10 cellular contexts compared by ENCODE assay signal in the genomic region with DNA sequence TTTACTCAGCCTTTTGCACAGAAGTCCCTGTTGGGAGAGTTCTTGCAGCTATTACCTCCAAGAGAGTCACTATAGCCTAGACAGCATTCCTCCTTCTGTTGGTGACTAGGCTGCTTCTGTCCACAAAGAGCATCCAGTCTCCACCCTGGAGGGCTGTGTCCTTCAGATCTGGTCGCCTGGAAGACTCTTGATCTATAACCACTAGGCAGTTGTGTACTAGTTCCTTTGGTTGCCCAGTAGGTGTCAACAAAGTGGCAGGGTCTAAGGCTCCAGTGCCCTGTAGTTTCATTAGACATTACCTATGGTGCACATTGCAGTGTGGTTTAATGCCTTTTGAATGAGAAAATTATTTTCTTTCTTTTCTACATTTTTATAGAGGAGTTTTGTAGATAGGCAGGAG. TPM values are rescaled to one million over a fixed set of nuclear protein-coding genes. Genes with fewer than 3 reads are reported as not detected.
A peak's percentile ranks its signal among the peaks of the same experiment; 100 is the strongest.
DNase-seq lines count a peak whose midpoint lies in the region; TF ChIP-seq lines count a peak whose summit lies in the region.
"Had no signal": no experiment of that assay in that cellular context is flagged by ENCODE, and none has a peak within 500 bp of the region (broad histone marks: within the 10 kb centered on the region; RNA-seq: fewer than 3 reads in every experiment).

No MANE protein-coding gene starts in this region.

- H3K4me3 Mint-ChIP-seq in neural progenitor cell: no peak overlapping the region
- H3K4me3 Mint-ChIP-seq: naive thymus-derived CD8-positive, alpha-beta T cell had no signal

- no peak overlapping the region for H2AFZ ChIP-seq in neural progenitor cell (replicated peaks)

- H3K4me1 ChIP-seq in neural progenitor cell: no peaks in the 10 kb centered on the region

- H3K4me1 Mint-ChIP-seq in neural progenitor cell: no peaks in the 10 kb centered on the region
- H3K4me1 Mint-ChIP-seq: naive thymus-derived CD8-positive, alpha-beta T cell had no signal

- H3K9ac ChIP-seq in neural progenitor cell: no peak overlapping the region

- H3K4me3 ChIP-seq in cardiac fibroblast (replicated peaks in 1 of 2; ENCODE audit: low read depth in 2 of 2, low read length in 2 of 2) (no peak overlapping the region), neural progenitor cell (no peak overlapping the region)

- no peaks in the 10 kb centered on the region for H3K36me3 Mint-ChIP-seq in neural progenitor cell
- H3K36me3 Mint-ChIP-seq: naive thymus-derived CD8-positive, alpha-beta T cell had no signal

- H3K36me3 ChIP-seq in neural progenitor cell: no peaks in the 10 kb centered on the region

- H3K27me3 ChIP-seq in neural progenitor cell: no peaks in the 10 kb centered on the region

- DNase-seq in DMS 273 (lab: John Stamatoyannopoulos, UW; ENCODE audit: unreplicated experiment) (peak; percentile 5), DMS 273 treated with DMSO at 0.1 percent for 48 hours (lab: John Stamatoyannopoulos, UW) (no peak), M059J (ENCODE audit: low read depth) (peak; percentile 13), cardiac fibroblast (ENCODE audit: low read depth in 2 of 2) (peak; percentile 43 to 49), neural progenitor cell (ENCODE audit: low spot score) (peak; percentile 8), head of caudate nucleus (no peak), NCI-H2171 treated with DMSO at 0.1 percent for 48 hours (lab: John Stamatoyannopoulos, UW) (no peak), mesenteric fat pad (ENCODE audit: low spot score) (no peak)
- DNase-seq: activated CD4-positive, alpha-beta T cell treated with anti-CD3 and anti-CD28 coated beads, Interleukin-2, amount 50 U/mL, for 4 hours; naive thymus-derived CD8-positive, alpha-beta T cell had no signal

- H3F3A ChIP-seq in neural progenitor cell (ENCODE audit: low read depth): no peaks in the 10 kb centered on the region

- H4K20me1 ChIP-seq in neural progenitor cell (ENCODE audit: low read depth): no peaks in the 10 kb centered on the region

- H3K79me2 ChIP-seq in neural progenitor cell (ENCODE audit: low read depth): no peaks in the 10 kb centered on the region

- H3K27ac ChIP-seq in neural progenitor cell: no peak overlapping the region

- H3K9me3 ChIP-seq in neural progenitor cell (ENCODE audit: low read depth): no peaks in the 10 kb centered on the region

- no peaks in the 10 kb centered on the region for H3K9me3 Mint-ChIP-seq in neural progenitor cell
- H3K9me3 Mint-ChIP-seq: naive thymus-derived CD8-positive, alpha-beta T cell had no signal

- TF ChIP-seq CTCF in cardiac fibroblast (IDR thresholded peaks at IDR 0.05; ENCODE audit: low read depth, low read length) (peak; percentile 34), neural progenitor cell (IDR thresholded peaks at IDR 0.05) (peak; percentile 15)

- intact Hi-C loops in head of caudate nucleus (cut with DNase I): no loop called here

- no peaks in the 10 kb centered on the region for H3K27me3 Mint-ChIP-seq in neural progenitor cell (ENCODE audit: insufficient read depth, low read depth)

- no peak overlapping the region for H3K4me2 ChIP-seq in neural progenitor cell

- no peak overlapping the region for H3K27ac Mint-ChIP-seq in neural progenitor cell

RNA-seq across cellular contexts. Expression of a gene that starts 11.3 kb away (rescaled TPM):
- total RNA-seq in M059J (2014; rRNA removed; shearing (Covaris generic)): 0.49 and 0.86 TPM in 2 replicates
- 1.8 and 4.7 TPM in 2 replicates for total RNA-seq in neural progenitor cell (ENCODE audit: low replicate concordance)
- 767 TPM for total RNA-seq in mesenteric fat pad
- total RNA-seq: naive thymus-derived CD8-positive, alpha-beta T cell had no signal

RNA-seq across cellular contexts. Expression of a gene that starts 51.7 kb away (rescaled TPM):
- total RNA-seq in M059J (2014; rRNA removed; shearing (Covaris generic)): 25.7 and 25.8 TPM in 2 replicates
- 2.9 and 3.7 TPM in 2 replicates for total RNA-seq in neural progenitor cell (ENCODE audit: low replicate concordance)
- 593 TPM for total RNA-seq in mesenteric fat pad

Comparison
In these comparisons a context has a peak if more than half of its experiments do, and no peak if none do; other contexts are left out.
1. DNase-seq: peak in DMS 273 (single experiment), M059J (single experiment), cardiac fibroblast (2 of 2) and neural progenitor cell (single experiment); none in DMS 273 treated with DMSO at 0.1 percent for 48 hours (single experiment), head of caudate nucleus (0 of 42), NCI-H2171 treated with DMSO at 0.1 percent for 48 hours (single experiment) and mesenteric fat pad (single experiment).
2. RNA of a gene that starts 11.3 kb away (total RNA-seq): 767 TPM in mesenteric fat pad (single experiment); 1.8 to 4.7 TPM in neural progenitor cell and 0.49 to 0.86 TPM in M059J; every median in the first group is over 100 times any median in the second.
3. RNA of a gene that starts 51.7 kb away (total RNA-seq): 593 TPM in mesenteric fat pad (single experiment); 25.7 to 25.8 TPM in M059J and 2.9 to 3.7 TPM in neural progenitor cell; every median in the first group is over 10 times any median in the second.